9 cellular contexts compared by ENCODE assay signal in the genomic region with DNA sequence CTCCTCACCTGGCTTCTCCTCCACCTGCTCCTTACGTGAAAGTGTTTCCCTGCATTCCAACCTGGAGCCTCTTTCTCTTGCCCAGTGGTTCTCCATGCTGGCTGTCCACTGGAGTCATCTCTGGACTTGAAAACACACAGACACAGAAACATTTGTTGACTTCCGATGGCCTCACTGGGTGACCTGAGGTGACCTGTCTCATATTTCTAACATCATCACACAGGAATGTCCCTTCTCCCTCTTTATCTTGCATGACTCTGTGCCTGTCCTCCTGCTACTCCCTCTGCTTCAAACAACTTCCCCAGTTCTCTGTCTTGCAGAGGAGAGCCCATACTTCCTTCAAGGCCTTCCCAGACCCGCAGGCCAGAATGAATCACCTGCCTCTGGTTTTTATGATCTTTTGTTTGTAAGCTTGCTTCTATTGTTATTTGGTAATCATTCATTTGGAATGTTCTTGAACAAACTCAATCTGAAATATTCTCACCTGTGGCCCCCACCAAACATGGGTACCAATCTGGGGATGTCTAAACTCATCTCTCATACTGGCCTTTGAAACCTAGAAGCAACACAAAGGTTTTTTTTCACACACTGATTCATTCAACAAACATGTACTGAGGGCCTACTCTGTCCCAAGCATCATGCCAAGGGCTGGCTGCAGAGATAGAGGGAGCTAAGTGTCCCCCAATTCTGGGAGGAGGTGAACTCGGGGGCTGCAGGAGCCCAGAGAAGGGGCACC. TPM values are rescaled to one million over a fixed set of nuclear protein-coding genes. Genes with fewer than 3 reads are reported as not detected.
DNase-seq lines count a peak whose midpoint lies in the region; ATAC-seq, FAIRE-seq and TF ChIP-seq lines count a peak whose summit lies in the region.
"Had no signal": no experiment of that assay in that cellular context is flagged by ENCODE, and none has a peak within 500 bp of the region (broad histone marks: within the 10 kb centered on the region; RNA-seq: fewer than 3 reads in every experiment).

No MANE protein-coding gene starts in this region.

- POLR2A ChIA-PET in HepG2 (lab: Yijun Ruan, JAX), result interaction anchor here (0.8 to 2.2 kb wide), 3 partner anchors 9 to 397 kb away, joined by 3 to 7 read pairs (median 4); partner anchors contain the start of gene ATXN3

- H3K4me3 ChIP-seq in AG10803 (ENCODE audit: low read length) (no peak overlapping the region), HepG2 (replicated peaks in 1 of 3; ENCODE audit: insufficient read depth in 1 of 3, low read depth in 2 of 3, low read length in 3 of 3) (peak overlapping the region; percentile 7 to 56 (median 39); a peak in 5 of 6 replicates), transverse colon (no peak overlapping the region)
- H3K4me3 ChIP-seq: thoracic aorta had no signal

- in situ Hi-C loops in HepG2 (cut with HindIII; ENCODE audit: extremely low pct_ligation_motif_present, low pct_unique_long_range_greater_than_20kb), result no loop called here
- in situ Hi-C loops in transverse colon (cut with MboI; ENCODE audit: low pct_ligation_motif_present in 1 of 4, low pct_unique_long_range_greater_than_20kb in 1 of 4, low sequenced_read_pairs in 3 of 4), result no loop called here

- H3K27me3 Mint-ChIP-seq in chondrocyte (ENCODE audit: low read depth), result no peaks in the 10 kb centered on the region

- H3K9ac ChIP-seq in HepG2 (ENCODE audit: insufficient read depth, low read depth, low read length), result peak overlapping the region; percentile 47

- H3K27ac Mint-ChIP-seq in chondrocyte (ENCODE audit: unreplicated experiment), result peak overlapping the region; percentile 94

- H3K9me3 Mint-ChIP-seq in chondrocyte (ENCODE audit: low read depth), result no peaks in the 10 kb centered on the region

- BruUV-seq in HepG2 (replicated peaks; lab: Mats Ljungman, UMichigan), result TSS peak; percentile 96

- H2AFZ ChIP-seq in HepG2 (ENCODE audit: low read length), result no peak overlapping the region

- peak; percentile 97 for FAIRE-seq in HepG2 (lab: Jason Lieb, UNC)

- intact Hi-C loops in HepG2 (cut with micrococcal nuclease; ENCODE audit: unreplicated experiment), result no loop called here
- intact Hi-C loops in transverse colon (cut with DNase I; ENCODE audit: low total_unique reads), result no loop called here

- no peaks in the 10 kb centered on the region for H3K36me3 Mint-ChIP-seq in chondrocyte (ENCODE audit: low read depth)

- H3K4me3 Mint-ChIP-seq in chondrocyte (ENCODE audit: unreplicated experiment), result peak overlapping the region; percentile 44

- peak; percentile 89 for ATAC-seq in HepG2
- no peak for ATAC-seq in GM19463 (IDR thresholded peaks at IDR 0.05; ENCODE audit: unreplicated experiment)
- no peak for ATAC-seq in GM21576 (IDR thresholded peaks at IDR 0.05; ENCODE audit: unreplicated experiment)

- no peaks in the 10 kb centered on the region for H3K36me3 ChIP-seq in HepG2 (replicated peaks in 1 of 2; ENCODE audit: control insufficient read depth in 1 of 2, insufficient read depth in 2 of 2, low read length in 2 of 2)
- H3K36me3 ChIP-seq in transverse colon, result no peaks in the 10 kb centered on the region
- H3K36me3 ChIP-seq: thoracic aorta had no signal

- peaks cover 43% of the 10 kb centered on the region for H3K4me1 Mint-ChIP-seq in chondrocyte (ENCODE audit: low read depth)

- H3K4me1 ChIP-seq in HepG2 (ENCODE audit: insufficient read depth, low read length) (peaks cover 57% of the 10 kb centered on the region), transverse colon (peaks cover 0 to 26% (median 7%) of the 10 kb centered on the region in 4 donors)

- H3K79me2 ChIP-seq in HepG2 (ENCODE audit: insufficient read depth, low read length), result no peaks in the 10 kb centered on the region

- H3K27me3 ChIP-seq in HepG2 (ENCODE audit: control insufficient read depth in 1 of 2, insufficient read depth in 2 of 2, low read length in 2 of 2), result no peaks in the 10 kb centered on the region; a peak in 1 of 5 replicates
- H3K27me3 ChIP-seq in transverse colon, result no peaks in the 10 kb centered on the region

- CTCF ChIA-PET in HepG2 (lab: Yijun Ruan, JAX; ENCODE audit: low intra/inter-chr PET ratio, low total read pairs), result no interaction called here

- WGBS in HepG2 (ENCODE audit: low lambda C conversion rate), result 17% methylated on average over 4 of the region's 4 CpGs
- WGBS in transverse colon (ENCODE audit: low coverage in 1 of 2), 2 donors, result 52 to 67% methylated on average over 3 to 4 of the region's 4 CpGs

- peak in 1 of 2 experiments; percentile 66; a peak in 1 of 4 replicates for TF ChIP-seq POLR2A in HepG2 (IDR thresholded peaks at IDR 0.05; ENCODE audit: insufficient read depth in 1 of 2, low read depth in 2 of 2, low read length in 2 of 2)
- TF ChIP-seq POLR2A in transverse colon (IDR thresholded peaks at IDR 0.05), result no peak

- TF ChIP-seq EP300 in Ishikawa (IDR thresholded peaks at IDR 0.05; ENCODE audit: borderline replicate concordance) (peak; percentile 45; the same call in 1 of the 2 replicates), HepG2 (IDR thresholded peaks at IDR 0.05; ENCODE audit: low read depth in 2 of 2, low read length in 2 of 2) (peak; percentile 46 to 74; a peak in 3 of 4 replicates), HepG2 (CRISPR knock-in tag; IDR thresholded peaks at IDR 0.05; ENCODE audit: borderline replicate concordance) (peak; percentile 70; the same call in 1 of the 2 replicates), transverse colon (IDR thresholded peaks at IDR 0.05; ENCODE audit: low read depth) (no peak)

- no peaks in the 10 kb centered on the region for H4K20me1 ChIP-seq in HepG2 (ENCODE audit: insufficient read depth, low read length)

- H3K9me3 ChIP-seq in HepG2 (ENCODE audit: low read length) (no peaks in the 10 kb centered on the region), transverse colon (no peaks in the 10 kb centered on the region)
- H3K9me3 ChIP-seq: thoracic aorta had no signal

- DNase-seq in AG10803 (ENCODE audit: low read depth), result peak; percentile 79
- DNase-seq in chondrocyte (ENCODE audit: low spot score), result no peak
- peak; percentile 94 for DNase-seq in HepG2 (ENCODE audit: low spot score)
- no peak for DNase-seq in transverse colon
- DNase-seq in activated T-cell treated with anti-CD3 and anti-CD28 coated beads, Interleukin-2, amount 50 U/mL, for 1 hour, result no peak

- H3K4me2 ChIP-seq in HepG2 (ENCODE audit: low read depth, low read length), result peak overlapping the region; percentile 81

- TF ChIP-seq RAD21 in Ishikawa (IDR thresholded peaks at IDR 0.05; ENCODE audit: low read depth), result no peak
- TF ChIP-seq RAD21 in HepG2 (CRISPR knock-in tag; IDR thresholded peaks at IDR 0.05), result no peak

- TF ChIP-seq CTCF in AG10803 (conservative IDR thresholded peaks at IDR 0.05; ENCODE audit: low read length) (no peak; the same call in 1 of the 2 replicates), chondrocyte (IDR thresholded peaks at IDR 0.05) (no peak), HepG2 (CRISPR knock-in tag; IDR thresholded peaks at IDR 0.05) (no peak), transverse colon (IDR thresholded peaks at IDR 0.05) (no peak)

- H3K27ac ChIP-seq in HepG2 (ENCODE audit: extremely low read length, insufficient read depth, low read length) (peak overlapping the region; percentile 81), transverse colon (no peak overlapping the region)
- H3K27ac ChIP-seq: thoracic aorta had no signal

TF ChIP-seq in Ishikawa, 13 proteins besides CTCF, POLR2A, EP300 and RAD21 (continues in another document):
- TF ChIP-seq CEBPB (IDR thresholded peaks at IDR 0.05) (no peak), ZBTB7A (IDR thresholded peaks at IDR 0.05; ENCODE audit: low read depth) (no peak), YY1 (IDR thresholded peaks at IDR 0.05; ENCODE audit: low read depth) (no peak), NFIC (IDR thresholded peaks at IDR 0.05) (0 out of 2 replicates have a peak, but pooled peaks have one; percentile 8)

TF ChIP-seq in HepG2, 621 proteins besides CTCF, POLR2A, EP300 and RAD21 (continues in another document):
- TF ChIP-seq MED8 (CRISPR knock-in tag; IDR thresholded peaks at IDR 0.05; ENCODE audit: insufficient replicate concordance) (no peak), ZSCAN9 (CRISPR knock-in tag; IDR thresholded peaks at IDR 0.05; ENCODE audit: borderline replicate concordance) (0 out of 2 replicates have a peak, but pooled peaks have one; percentile 71), FOXK2 (IDR thresholded peaks at IDR 0.05) (peak; percentile 29; the same call in 1 of the 2 replicates), FOSL2 (CRISPR knock-in tag; IDR thresholded peaks at IDR 0.05) (peak; percentile 84), HNRNPK (IDR thresholded peaks at IDR 0.05; ENCODE audit: low read depth, low read length, poor library complexity, severe bottlenecking) (no peak), ZNF121 (CRISPR knock-in tag; IDR thresholded peaks at IDR 0.05) (no peak)

RNA-seq across cellular contexts. Expression of gene RIN3, which starts 9.7 kb away (rescaled TPM):
- total RNA-seq in chondrocyte, result 18.8 to 24.2 TPM (median 20.2 TPM) in 3 replicates
- total RNA-seq in HepG2 (2016; rRNA removed; fragmentation: Illumina TruSeq; extraction: Trizol), result 2.3 and 2.9 TPM in 2 replicates
- total RNA-seq in HepG2 (2016; cell fraction: cytosol; rRNA removed; fragmentation: Illumina TruSeq; extraction: Trizol; ENCODE audit: low read depth), result 2.3 and 2.7 TPM in 2 replicates
- total RNA-seq in HepG2 (2016; cell fraction: insoluble cytoplasmic fraction; rRNA removed; fragmentation: Illumina TruSeq; extraction: Trizol), result 2.0 and 2.8 TPM in 2 replicates
- 4.4 and 4.7 TPM in 2 replicates for total RNA-seq in HepG2 (2016; cell fraction: membrane; rRNA removed; fragmentation: Illumina TruSeq; extraction: Trizol)
- total RNA-seq in HepG2 (2016; cell fraction: nucleus; rRNA removed; fragmentation: Illumina TruSeq; extraction: Trizol), result 5.1 and 7.2 TPM in 2 replicates
- 3.5 and 3.6 TPM in 2 replicates for polyA plus RNA-seq in HepG2 (2011; rRNA removed)
- polyA plus RNA-seq in HepG2 (2011; cell fraction: cytosol; rRNA removed), result 1.6 and 2.1 TPM in 2 replicates
- 7.0 TPM in 2 replicates for polyA plus RNA-seq in HepG2 (2011; cell fraction: nucleus; rRNA removed)
- 5.6 and 6.5 TPM in 2 replicates for polyA plus RNA-seq in HepG2 (2012)
- polyA plus RNA-seq in HepG2 (2016; cell fraction: cytosol; fragmentation: Illumina TruSeq; extraction: Trizol; ENCODE audit: low read depth), result 6.3 and 6.8 TPM in 2 replicates
- polyA plus RNA-seq in HepG2 (2016; cell fraction: insoluble cytoplasmic fraction; fragmentation: Illumina TruSeq; extraction: Trizol; ENCODE audit: low read depth), result 7.0 and 10.5 TPM in 2 replicates
- polyA plus RNA-seq in HepG2 (2016; cell fraction: membrane; fragmentation: Illumina TruSeq; extraction: Trizol; ENCODE audit: low read depth), result 9.8 and 10.5 TPM in 2 replicates
- 11.7 and 11.9 TPM in 2 replicates for polyA plus RNA-seq in HepG2 (2016; cell fraction: nucleus; fragmentation: Illumina TruSeq; extraction: Trizol; ENCODE audit: insufficient read depth, low read depth)
- 5.5 TPM in 1 of 2 replicates, not detected in the other for polyA minus RNA-seq in HepG2 (2011; rRNA and poly(A)+ RNA removed; ENCODE audit: low replicate concordance)
- polyA minus RNA-seq in HepG2 (2011; cell fraction: cytosol; rRNA and poly(A)+ RNA removed), result 4.6 and 4.9 TPM in 2 replicates
- 8.0 and 9.7 TPM in 2 replicates for polyA minus RNA-seq in HepG2 (2011; cell fraction: nucleus; rRNA and poly(A)+ RNA removed)
- total RNA-seq in transverse colon, result 10 to 100 TPM; 16.2 to 24.3 (median 20.7) TPM

Comparison
In these comparisons a context has a peak if more than half of its experiments do, and no peak if none do; other contexts are left out.
1. DNase-seq: peak in AG10803 (single experiment) and HepG2 (single experiment); none in chondrocyte (single experiment), transverse colon (single experiment) and activated T-cell treated with anti-CD3 and anti-CD28 coated beads, Interleukin-2, amount 50 U/mL, for 1 hour (single experiment).
2. H3K4me3 ChIP-seq: peak in HepG2 (3 of 3); none in AG10803 (single experiment) and transverse colon (0 of 4).